In the genomic region with DNA sequence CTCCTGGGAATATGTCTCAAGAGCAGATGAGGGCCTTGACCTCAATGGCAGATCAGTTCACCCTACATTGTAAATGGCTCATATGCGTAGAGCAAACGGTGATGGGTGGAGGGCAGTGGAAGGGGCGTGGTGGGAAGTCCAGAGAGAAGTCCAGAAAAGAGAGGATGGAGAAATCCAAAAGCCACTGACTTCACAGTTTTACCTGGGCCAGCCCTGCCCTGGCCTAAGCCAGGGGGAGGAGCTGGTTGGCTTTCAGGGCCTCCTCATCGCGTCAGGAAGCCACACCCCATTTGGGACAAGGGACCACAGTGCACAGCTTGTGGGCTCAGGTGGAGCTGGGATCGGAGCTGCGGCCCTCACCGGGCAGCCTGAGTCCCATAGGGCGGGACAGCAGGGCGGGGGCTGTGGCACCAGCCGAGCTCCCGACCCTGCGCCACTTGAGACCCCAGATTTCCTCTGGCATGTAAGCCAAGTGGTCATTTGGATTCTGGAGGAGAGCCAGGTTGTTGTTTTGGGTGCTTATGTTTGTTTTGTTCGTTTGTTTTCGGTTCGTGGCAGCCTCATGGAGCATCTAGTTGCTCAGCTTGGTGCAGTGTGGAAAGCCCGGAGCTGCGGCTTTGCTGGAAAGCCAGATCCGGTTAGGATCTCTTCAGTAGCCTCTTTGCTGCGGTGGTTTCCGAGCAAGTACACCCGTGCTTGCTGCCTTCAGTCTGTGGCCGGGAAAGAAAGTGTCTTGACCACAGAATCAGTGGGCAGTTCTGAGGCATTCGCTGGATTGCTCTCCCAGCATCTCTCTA, we compare ENCODE assay signal across 14 cellular contexts. TPM values are rescaled to one million over a fixed set of nuclear protein-coding genes. Genes with fewer than 3 reads are reported as not detected.
DNase-seq lines count a peak whose midpoint lies in the region; ATAC-seq and TF ChIP-seq lines count a peak whose summit lies in the region.
"Had no signal": no experiment of that assay in that cellular context is flagged by ENCODE, and none has a peak within 500 bp of the region (broad histone marks: within the 10 kb centered on the region; RNA-seq: fewer than 3 reads in every experiment).

No MANE protein-coding gene starts in this region.

- no peaks in the 10 kb centered on the region for H3K36me3 ChIP-seq in GM23248 (ENCODE audit: low read depth)

- POLR2A ChIA-PET in RWPE1 (lab: Yijun Ruan, JAX; ENCODE audit: low non-redundant PET): no interaction called here

- no peaks in the 10 kb centered on the region for H3K27me3 ChIP-seq in GM23248 (replicated peaks; ENCODE audit: insufficient read depth)

- in situ Hi-C loops in GM23248 (cut with MboI): no loop called here

- no peaks in the 10 kb centered on the region for H3F3A ChIP-seq in GM23248 (ENCODE audit: insufficient read depth)

- DNase-seq in GM23248 (no peak), RWPE1 (ENCODE audit: low spot score) (no peak), fibroblast of the aortic adventitia (ENCODE audit: low read depth) (peak; percentile 31), sciatic nerve (ENCODE audit: low spot score) (no peak), NOMO-1 (lab: John Stamatoyannopoulos, UW; ENCODE audit: unreplicated experiment in 2 of 2) (no peak)
- DNase-seq: activated naive CD4-positive, alpha-beta T cell treated with anti-CD3 and anti-CD28 coated beads, Interleukin-2, amount 10 ng/mL, durations not matched to agents 7 days and 5 days; left ventricle myocardium superior; NCI-H2107; posterior cingulate gyrus; stimulated activated CD4-positive, alpha-beta T cell treated with anti-CD3 and anti-CD28 coated beads, Interleukin-4, amount 100 ng/mL, for 1 hour had no signal

- H3K4me2 ChIP-seq in GM23248 (ENCODE audit: unreplicated experiment): no peak overlapping the region

- TF ChIP-seq CTCF in RWPE1 (conservative IDR thresholded peaks at IDR 0.05; ENCODE audit: low read depth) (no peak), fibroblast of the aortic adventitia (IDR thresholded peaks at IDR 0.05; ENCODE audit: insufficient read depth, low read length) (no peak)

- no peaks in the 10 kb centered on the region for H3K79me2 ChIP-seq in GM23248 (ENCODE audit: insufficient read depth)

- H3K4me3 ChIP-seq in GM23248: no peak overlapping the region
- no peak overlapping the region for H3K4me3 ChIP-seq in fibroblast of the aortic adventitia (ENCODE audit: low read depth, low read length)
- H3K4me3 ChIP-seq: coronary artery had no signal

- H3K9me2 ChIP-seq in GM23248 (ENCODE audit: insufficient read depth): no peaks in the 10 kb centered on the region

- 66 to 68% methylated on average over 20 to 22 of the region's 24 CpGs for WGBS in GM23248 (ENCODE audit: low coverage in 1 of 2, low lambda C conversion rate in 2 of 2, missing lambda C conversion rate in 2 of 2), 2 experiments

- ATAC-seq in sciatic nerve (peak; percentile 69), GM19397 (IDR thresholded peaks at IDR 0.05; ENCODE audit: unreplicated experiment) (no peak), GM18519 (IDR thresholded peaks at IDR 0.05; ENCODE audit: low FRiP score, unreplicated experiment) (no peak), GM21528 (IDR thresholded peaks at IDR 0.05; ENCODE audit: low FRiP score, unreplicated experiment) (no peak)
- ATAC-seq: left ventricle myocardium superior had no signal

- H4K20me1 ChIP-seq in GM23248 (ENCODE audit: insufficient read depth): no peaks in the 10 kb centered on the region

- no peaks in the 10 kb centered on the region for H3K4me1 ChIP-seq in GM23248 (ENCODE audit: insufficient read depth)

- H3K27ac ChIP-seq in GM23248: no peak overlapping the region
- peak overlapping the region; percentile 65 for H3K27ac ChIP-seq in RWPE1
- H3K27ac ChIP-seq: coronary artery had no signal

- intact Hi-C loops in sciatic nerve (cut with DNase I): no loop called here

- no peaks in the 10 kb centered on the region for H3K9me3 ChIP-seq in GM23248 (ENCODE audit: low read depth)

- CTCF ChIA-PET in RWPE1 (lab: Yijun Ruan, JAX): interaction anchor here (1.2 kb wide), 1 partner anchor 16 kb away, joined by 7 read pairs; no protein-coding TSS in a partner anchor

- 0 out of 2 replicates have a peak overlapping the region, but pooled peaks have one; percentile 38 for H2AFZ ChIP-seq in GM23248

- H3K9ac ChIP-seq in GM23248: no peak overlapping the region

RNA-seq across cellular contexts. Expression of gene RIOK1, which starts 42.2 kb away (rescaled TPM):
- total RNA-seq in GM23248 (2014; rRNA removed; shearing (Covaris generic)): 13.2 and 22.5 TPM in 2 replicates
- polyA plus RNA-seq in GM23248 (2016; fragmentation: Nextera tagmentation; extraction: Ambion mirVana): 22.4 and 26.4 TPM in 2 replicates
- 13.7 and 16.8 TPM in 2 replicates for total RNA-seq in fibroblast of the aortic adventitia (ENCODE audit: low replicate concordance)
- total RNA-seq in sciatic nerve: 21.2 TPM

RNA-seq across cellular contexts. Expression of gene CAGE1, which starts 42.2 kb away (rescaled TPM):
- not detected in 2 replicates for total RNA-seq in GM23248 (2014; rRNA removed; shearing (Covaris generic))
- not detected in 2 replicates for polyA plus RNA-seq in GM23248 (2016; fragmentation: Nextera tagmentation; extraction: Ambion mirVana)
- total RNA-seq in fibroblast of the aortic adventitia (ENCODE audit: low replicate concordance) (0.33 and 0.36 TPM in 2 replicates), sciatic nerve (not detected)
- total RNA-seq: left ventricle myocardium superior had no signal
